Comparison of ENCODE assay signal across 8 cellular contexts in the genomic region with DNA sequence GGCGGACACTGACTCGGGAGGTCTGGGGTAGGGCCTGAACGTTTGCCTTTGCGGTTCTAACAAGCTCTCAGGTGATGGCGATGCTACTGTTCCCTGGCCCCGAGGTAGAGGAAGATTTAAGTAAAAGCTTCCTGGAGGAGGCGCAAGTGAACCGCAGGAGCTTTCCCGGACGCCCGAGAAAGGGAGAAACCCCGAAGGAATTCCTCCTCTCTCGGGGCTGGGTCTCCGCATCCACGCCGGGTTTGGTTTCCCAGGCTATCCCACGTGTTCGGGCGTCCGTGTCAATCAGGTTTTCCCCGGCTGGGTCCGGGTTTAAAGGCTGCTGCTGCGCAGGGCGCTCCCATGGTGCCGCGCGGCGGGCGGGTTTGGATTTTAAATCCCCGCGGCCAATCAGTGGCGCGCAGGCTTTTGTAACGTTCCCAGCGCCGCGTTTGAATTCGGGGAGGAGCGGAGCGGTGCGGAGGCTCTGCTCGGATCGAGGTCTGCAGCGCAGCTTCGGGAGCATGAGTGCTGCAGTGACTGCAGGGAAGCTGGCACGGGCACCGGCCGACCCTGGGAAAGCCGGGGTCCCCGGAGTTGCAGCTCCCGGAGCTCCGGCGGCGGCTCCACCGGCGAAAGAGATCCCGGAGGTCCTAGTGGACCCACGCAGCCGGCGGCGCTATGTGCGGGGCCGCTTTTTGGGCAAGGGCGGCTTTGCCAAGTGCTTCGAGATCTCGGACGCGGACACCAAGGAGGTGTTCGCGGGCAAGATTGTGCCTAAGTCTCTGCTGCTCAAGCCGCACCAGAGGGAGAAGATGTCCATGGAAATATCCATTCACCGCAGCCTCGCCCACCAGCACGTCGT. TPM values are rescaled to one million over a fixed set of nuclear protein-coding genes. Genes with fewer than 3 reads are reported as not detected.
A peak's percentile ranks its signal among the peaks of the same experiment; 100 is the strongest.
DNase-seq lines count a peak whose midpoint lies in the region; ATAC-seq and TF ChIP-seq lines count a peak whose summit lies in the region.

PLK1 (plus strand) TSS at position 460 of the 844 bp plus-strand sequence; CDS start at position 504, 44 bp downstream.

- intact Hi-C loops in testis (cut with DNase I; ENCODE audit: low total_unique reads) = no loop called here

- TF ChIP-seq POLR2A in gastroesophageal sphincter (IDR thresholded peaks at IDR 0.05) (peak in 1 of 2 donors; percentile 1), testis (IDR thresholded peaks at IDR 0.05) (no peak)

- no peak for TF ChIP-seq EP300 in gastroesophageal sphincter (IDR thresholded peaks at IDR 0.05)

- peaks cover 58% of the 10 kb centered on the region for H3K36me3 ChIP-seq in SJSA1
- H3K36me3 ChIP-seq in gastroesophageal sphincter = peaks cover 0 to 46% of the 10 kb centered on the region in 2 donors
- no peaks in the 10 kb centered on the region for H3K36me3 ChIP-seq in testis (ENCODE audit: low read depth, missing control alignments)

- H3K9me3 ChIP-seq in SJSA1 (replicated peaks) = no peaks in the 10 kb centered on the region
- no peaks in the 10 kb centered on the region for H3K9me3 ChIP-seq in gastroesophageal sphincter
- H3K9me3 ChIP-seq in testis = no peaks in the 10 kb centered on the region

- 0 to 4% methylated on average over 1 to 8 of the region's 75 CpGs for WGBS in gastroesophageal sphincter (ENCODE audit: low coverage in 1 of 2), 2 donors
- 0 to 2% methylated on average over 4 to 75 of the region's 75 CpGs for WGBS in testis, 2 donors

- ATAC-seq in gastroesophageal sphincter = peak; percentile 81

- H3K27me3 ChIP-seq in SJSA1 (replicated peaks) (no peaks in the 10 kb centered on the region), gastroesophageal sphincter (no peaks in the 10 kb centered on the region), testis (no peaks in the 10 kb centered on the region)

- peaks cover 24% of the 10 kb centered on the region for H3K4me1 ChIP-seq in SJSA1 (replicated peaks)
- H3K4me1 ChIP-seq in gastroesophageal sphincter = peaks cover 0 to 22% (median 8%) of the 10 kb centered on the region in 3 donors
- H3K4me1 ChIP-seq in testis = peaks cover 8% of the 10 kb centered on the region

- peak within 1 kb of the TSS; percentile 50 for H3K27ac ChIP-seq in SJSA1
- H3K27ac ChIP-seq in gastroesophageal sphincter = peak within 1 kb of the TSS in 1 of 4 donors; percentile 37
- H3K27ac ChIP-seq in testis = peak within 1 kb of the TSS in 1 of 2 donors; percentile 43

- peak within 1 kb of the TSS; percentile 69 for H3K4me3 ChIP-seq in SJSA1
- peak within 1 kb of the TSS; percentile 35 to 56 for H3K4me3 ChIP-seq in gastroesophageal sphincter
- peak within 1 kb of the TSS; percentile 49 to 56 for H3K4me3 ChIP-seq in testis

- peak in 1 of 4 experiments; percentile 43 for TF ChIP-seq CTCF in gastroesophageal sphincter (IDR thresholded peaks at IDR 0.05)
- no peak for TF ChIP-seq CTCF in testis (IDR thresholded peaks at IDR 0.05)

- DNase-seq in EL = peak; percentile 91
- DNase-seq in GOT3 (lab: John Stamatoyannopoulos, UW) = peak; percentile 53
- peak; percentile 89 for DNase-seq in M059J (ENCODE audit: low read depth)
- DNase-seq in SJSA1 (ENCODE audit: low read depth in 1 of 2, low spot score in 2 of 2) = peak; percentile 82 to 88
- peak; percentile 44 for DNase-seq in activated gamma-delta T cell treated with anti-CD3 and anti-CD28 coated beads, Interleukin-2, amount 50 U/mL, for 16 hours (ENCODE audit: low read depth)
- DNase-seq in occipital lobe (lab: John Stamatoyannopoulos, UW) = peak; percentile 77
- DNase-seq in testis = peak; percentile 92

RNA-seq across cellular contexts. Expression of gene PLK1, which starts in this region (rescaled TPM):
- total RNA-seq in M059J (2014; rRNA removed; shearing (Covaris generic)) = 69.5 and 98.8 TPM in 2 replicates
- total RNA-seq in SJSA1 (2014; rRNA removed; shearing (Covaris generic)) = 72.9 and 86.5 TPM in 2 replicates
- total RNA-seq in gastroesophageal sphincter (1 to 10 TPM in 3 of 4 donors, under 1 TPM in 1; 0.94 to 3.3 (median 1.3) TPM), occipital lobe (1.1 TPM), testis (10 to 100 TPM; 26.3 to 44.5 TPM)
- polyA plus RNA-seq in testis (ENCODE audit: insufficient read depth, low read depth, low replicate concordance) = 94.7 TPM

Comparison
In these comparisons a context has a peak if more than half of its experiments do, and no peak if none do; other contexts are left out.
1. RNA of gene PLK1 (total RNA-seq): 69.5 to 98.8 TPM in M059J, 72.9 to 86.5 TPM in SJSA1 and 26.3 to 44.5 TPM in testis; 0.94 to 3.3 TPM in gastroesophageal sphincter and 1.1 TPM in occipital lobe (single experiment); every median in the first group is over 4 times any median in the second.
2. Peak in every context shown above with its lines, with median percentiles within 50 percentile points of each other: DNase-seq and H3K4me3 ChIP-seq.